Comparison of ENCODE assay signal across 9 cellular contexts in genomic region chr6:37024665-37025337, GRCh38. TPM values are rescaled to one million over a fixed set of nuclear protein-coding genes. Genes with fewer than 3 reads are reported as not detected.
DNase-seq lines count a peak whose midpoint lies in the region; ATAC-seq and TF ChIP-seq lines count a peak whose summit lies in the region.
"Had no signal": no experiment of that assay in that cellular context is flagged by ENCODE, and none has a peak within 500 bp of the region (broad histone marks: within the 10 kb centered on the region; RNA-seq: fewer than 3 reads in every experiment).

No MANE protein-coding gene starts in this region.

- H3K9me3 Mint-ChIP-seq in activated CD4-positive, alpha-beta T cell treated with anti-CD3 and anti-CD28 coated beads, Interleukin-2, amount 10 ng/mL, durations not matched to agents 24 days and 14 days = no peaks in the 10 kb centered on the region
- H3K9me3 Mint-ChIP-seq in CD8-positive, alpha-beta T cell = no peaks in the 10 kb centered on the region

- no peaks in the 10 kb centered on the region for H4K20me1 ChIP-seq in KMS-11 (ENCODE audit: insufficient read depth)

- H3K4me1 ChIP-seq in KMS-11 (ENCODE audit: low read depth, poor library complexity, severe bottlenecking) (peaks cover 61% of the 10 kb centered on the region), thyroid gland (no peaks in the 10 kb centered on the region)
- H3K4me1 ChIP-seq in CD8-positive, alpha-beta T cell (ENCODE audit: insufficient read depth, low read length) = peaks cover 24% of the 10 kb centered on the region

- H3K36me3 Mint-ChIP-seq in activated CD4-positive, alpha-beta T cell treated with anti-CD3 and anti-CD28 coated beads, Interleukin-2, amount 10 ng/mL, durations not matched to agents 24 days and 14 days (ENCODE audit: low read depth) = no peaks in the 10 kb centered on the region
- no peaks in the 10 kb centered on the region for H3K36me3 Mint-ChIP-seq in CD8-positive, alpha-beta T cell

- intact Hi-C loops in activated CD4-positive, alpha-beta T cell treated with anti-CD3 and anti-CD28 coated beads, Interleukin-2, amount 10 ng/mL, durations not matched to agents 24 days and 14 days (cut with micrococcal nuclease) = loop anchor here (5.0 kb wide), 1 partner anchor 428 kb away; no protein-coding TSS in a partner anchor
- intact Hi-C loops in CD8-positive, alpha-beta T cell (cut with DNase I, micrococcal nuclease) = no loop called here
- intact Hi-C loops in thyroid gland (cut with DNase I) = loop anchor here (5.0 to 10.0 kb wide), 2 partner anchors 190 to 258 kb away; no protein-coding TSS in a partner anchor

- H3K79me2 ChIP-seq in KMS-11 (ENCODE audit: insufficient read depth, low read depth) = no peaks in the 10 kb centered on the region

- no peaks in the 10 kb centered on the region for H3K9me3 ChIP-seq in CD8-positive, alpha-beta T cell (ENCODE audit: low read length)
- H3K9me3 ChIP-seq in thyroid gland = no peaks in the 10 kb centered on the region
- H3K9me3 ChIP-seq: mucosa of descending colon had no signal

- peak overlapping the region; percentile 23; the same call in 1 of the 2 replicates for H3K9ac ChIP-seq in KMS-11

- DNase-seq in activated CD4-positive, alpha-beta T cell treated with anti-CD3 and anti-CD28 coated beads, Interleukin-2, amount 10 ng/mL, durations not matched to agents 24 days and 14 days = peak; percentile 72
- peak; percentile 43 for DNase-seq in fibroblast of peridontal ligament (ENCODE audit: extremely low read depth)
- DNase-seq in stimulated activated naive CD8-positive, alpha-beta T cell treated with anti-CD3 and anti-CD28 coated beads, Interleukin-15, Interleukin-2, amounts not matched to agents 100 U/mL and 50 U/mL, for 24 hours = peak; percentile 74
- DNase-seq in CD8-positive, alpha-beta T cell = no peak
- DNase-seq in thyroid gland = no peak
- DNase-seq: NCI-H2171 treated with DMSO at 0.1 percent for 48 hours had no signal

- H3K4me1 Mint-ChIP-seq in activated CD4-positive, alpha-beta T cell treated with anti-CD3 and anti-CD28 coated beads, Interleukin-2, amount 10 ng/mL, durations not matched to agents 24 days and 14 days = peaks cover 63% of the 10 kb centered on the region
- peaks cover 27% of the 10 kb centered on the region for H3K4me1 Mint-ChIP-seq in CD8-positive, alpha-beta T cell (ENCODE audit: low read depth)

- TF ChIP-seq POLR2A in thyroid gland (IDR thresholded peaks at IDR 0.05) = no peak

- ATAC-seq in stimulated activated naive CD8-positive, alpha-beta T cell treated with anti-CD3 and anti-CD28 coated beads, Interleukin-15, Interleukin-2, amounts not matched to agents 100 U/mL and 50 U/mL, for 24 hours = peak; percentile 67
- no peak for ATAC-seq in CD8-positive, alpha-beta T cell
- ATAC-seq in HG03457 (IDR thresholded peaks at IDR 0.05; ENCODE audit: unreplicated experiment) = no peak
- ATAC-seq: mucosa of descending colon had no signal

- POLR2A ChIA-PET in CD8-positive, alpha-beta T cell (lab: Charles Lee) = no interaction called here

- H3K27me3 ChIP-seq in KMS-11 (ENCODE audit: insufficient read depth, low read depth) (no peaks in the 10 kb centered on the region), thyroid gland (no peaks in the 10 kb centered on the region)
- H3K27me3 ChIP-seq in CD8-positive, alpha-beta T cell (ENCODE audit: insufficient read depth, low read length) = no peaks in the 10 kb centered on the region

- H3K36me3 ChIP-seq in KMS-11 (ENCODE audit: insufficient read depth) = no peaks in the 10 kb centered on the region
- no peaks in the 10 kb centered on the region for H3K36me3 ChIP-seq in CD8-positive, alpha-beta T cell (ENCODE audit: insufficient read depth, low read length)
- H3K36me3 ChIP-seq in thyroid gland = no peaks in the 10 kb centered on the region

- peak overlapping the region; percentile 63 for H3K27ac Mint-ChIP-seq in activated CD4-positive, alpha-beta T cell treated with anti-CD3 and anti-CD28 coated beads, Interleukin-2, amount 10 ng/mL, durations not matched to agents 24 days and 14 days
- no peak overlapping the region for H3K27ac Mint-ChIP-seq in CD8-positive, alpha-beta T cell

- CTCF ChIA-PET in CD8-positive, alpha-beta T cell (lab: Charles Lee) = interaction anchor here (12.4 to 21.8 kb wide), 3 partner anchors 22 to 184 kb away, joined by 281 to 785 read pairs (median 396); partner anchors contain the start of gene PIM1

- H3K27me3 Mint-ChIP-seq in activated CD4-positive, alpha-beta T cell treated with anti-CD3 and anti-CD28 coated beads, Interleukin-2, amount 10 ng/mL, durations not matched to agents 24 days and 14 days = no peaks in the 10 kb centered on the region
- H3K27me3 Mint-ChIP-seq in CD8-positive, alpha-beta T cell (ENCODE audit: low read depth) = no peaks in the 10 kb centered on the region

- peak overlapping the region; percentile 67 for H3K4me2 ChIP-seq in KMS-11

- no peak overlapping the region for H3K4me3 ChIP-seq in KMS-11 (IDR thresholded peaks at IDR 0.05; ENCODE audit: insufficient read depth, low read depth, low read length)
- H3K4me3 ChIP-seq in CD8-positive, alpha-beta T cell (ENCODE audit: low read depth, low read length) = no peak overlapping the region
- H3K4me3 ChIP-seq in thyroid gland (replicated peaks in 1 of 3) = no peak overlapping the region
- H3K4me3 ChIP-seq: mucosa of descending colon had no signal

- peak overlapping the region; percentile 36; the same call in 1 of the 2 replicates for H2AFZ ChIP-seq in KMS-11 (ENCODE audit: low read depth)

- TF ChIP-seq CTCF in KMS-11 (conservative IDR thresholded peaks at IDR 0.05; ENCODE audit: low read depth, low read length) (no peak), thyroid gland (IDR thresholded peaks at IDR 0.05) (no peak)
- TF ChIP-seq CTCF in CD8-positive, alpha-beta T cell (IDR thresholded peaks at IDR 0.05) = no peak

- 72 to 86% methylated on average over 15 of the region's 15 CpGs for WGBS in thyroid gland, 2 donors

- H3K4me3 Mint-ChIP-seq in activated CD4-positive, alpha-beta T cell treated with anti-CD3 and anti-CD28 coated beads, Interleukin-2, amount 10 ng/mL, durations not matched to agents 24 days and 14 days = peak overlapping the region; percentile 8
- no peak overlapping the region for H3K4me3 Mint-ChIP-seq in CD8-positive, alpha-beta T cell

- H3K27ac ChIP-seq in KMS-11 (peak overlapping the region; percentile 23; the same call in 1 of the 2 replicates), thyroid gland (no peak overlapping the region)
- no peak overlapping the region for H3K27ac ChIP-seq in CD8-positive, alpha-beta T cell (ENCODE audit: low read depth, low read length)

RNA-seq across cellular contexts. Expression of gene FGD2, which starts 19.3 kb away (rescaled TPM):
- total RNA-seq in activated CD4-positive, alpha-beta T cell treated with anti-CD3 and anti-CD28 coated beads, Interleukin-2, amount 10 ng/mL, durations not matched to agents 24 days and 14 days = 0.57 and 0.58 TPM in 2 replicates
- total RNA-seq in CD8-positive, alpha-beta T cell = under 1 TPM; 0.68 to 0.83 TPM
- 10 to 100 TPM; 14.9 to 25.8 (median 23.1) TPM for total RNA-seq in thyroid gland

RNA-seq across cellular contexts. Expression of gene MTCH1, which starts 38.8 kb away (rescaled TPM):
- 119 TPM in 2 replicates for total RNA-seq in activated CD4-positive, alpha-beta T cell treated with anti-CD3 and anti-CD28 coated beads, Interleukin-2, amount 10 ng/mL, durations not matched to agents 24 days and 14 days
- total RNA-seq in CD8-positive, alpha-beta T cell = 100 to 1,000 TPM; 267 to 269 TPM
- total RNA-seq in thyroid gland = 1,000 to 10,000 TPM in 1 of 4 donors, 100 to 1,000 TPM in 3; 571 to 1,096 (median 866) TPM

Comparison
In these comparisons a context has a peak if more than half of its experiments do, and no peak if none do; other contexts are left out.
1. DNase-seq: peak in activated CD4-positive, alpha-beta T cell treated with anti-CD3 and anti-CD28 coated beads, Interleukin-2, amount 10 ng/mL, durations not matched to agents 24 days and 14 days (single experiment), fibroblast of peridontal ligament (single experiment) and stimulated activated naive CD8-positive, alpha-beta T cell treated with anti-CD3 and anti-CD28 coated beads, Interleukin-15, Interleukin-2, amounts not matched to agents 100 U/mL and 50 U/mL, for 24 hours (single experiment); none in CD8-positive, alpha-beta T cell (0 of 7) and thyroid gland (0 of 2).
2. RNA of gene FGD2, which starts 19.3 kb away (total RNA-seq): 14.9 to 25.8 TPM in thyroid gland; 0.68 to 0.83 TPM in CD8-positive, alpha-beta T cell and 0.57 to 0.58 TPM in activated CD4-positive, alpha-beta T cell treated with anti-CD3 and anti-CD28 coated beads, Interleukin-2, amount 10 ng/mL, durations not matched to agents 24 days and 14 days; every median in the first group is over 4 times any median in the second.
3. intact Hi-C loops: an anchor here in activated CD4-positive, alpha-beta T cell treated with anti-CD3 and anti-CD28 coated beads, Interleukin-2, amount 10 ng/mL, durations not matched to agents 24 days and 14 days (5.0 kb wide) and thyroid gland (5.0 to 10.0 kb wide); none called in CD8-positive, alpha-beta T cell.